In genomic region chr19:46717716-46718143, GRCh38 we compare ENCODE assay signal across 8 cellular contexts.
DNase-seq lines count a peak whose midpoint lies in the region; ATAC-seq and TF ChIP-seq lines count a peak whose summit lies in the region.

No MANE protein-coding gene starts in this region.

- H4K20me1 ChIP-seq in OCI-LY3 (ENCODE audit: insufficient read depth, low read length): peaks cover 5% of the 10 kb centered on the region; the same call in 1 of the 2 replicates

- peak in 1 of 3 experiments; percentile 25 for DNase-seq in effector memory CD8-positive, alpha-beta T cell
- DNase-seq in NCI-H2029 (lab: John Stamatoyannopoulos, UW) (no peak), ACHN (no peak)

- H3K79me2 ChIP-seq in OCI-LY3 (ENCODE audit: low read length): peaks cover 24% of the 10 kb centered on the region

- in situ Hi-C loops in ACHN (cut with HindIII; ENCODE audit: low pct_ligation_motif_present, low pct_unique_long_range_greater_than_20kb, low sequenced_read_pairs): no loop called here

- peak overlapping the region; percentile 94 for H3K4me3 ChIP-seq in OCI-LY3 (ENCODE audit: low read length)
- H3K4me3 ChIP-seq in neutrophil (ENCODE audit: low read depth in 1 of 2, low read length in 1 of 2): peak overlapping the region; percentile 94 to 95

- peak overlapping the region; percentile 74 for H3K27ac ChIP-seq in OCI-LY3 (ENCODE audit: low read length)
- peak overlapping the region; percentile 92 for H3K27ac ChIP-seq in neutrophil

- peak overlapping the region; percentile 97 to 99 for H3K4me3 Mint-ChIP-seq in effector memory CD8-positive, alpha-beta T cell

- H3K4me1 ChIP-seq in ES-I3 (ENCODE audit: insufficient read depth, low read length): peaks cover 5% of the 10 kb centered on the region; the same call in 1 of the 2 replicates
- H3K4me1 ChIP-seq in OCI-LY3 (ENCODE audit: low read length): peaks cover 42% of the 10 kb centered on the region
- H3K4me1 ChIP-seq in neutrophil (ENCODE audit: control insufficient read depth in 1 of 2, insufficient read depth in 1 of 2, low read depth in 1 of 2, low read length in 1 of 2): peaks cover 52 to 60% of the 10 kb centered on the region in 2 experiments

- no peaks in the 10 kb centered on the region for H3K27me3 ChIP-seq in OCI-LY3 (ENCODE audit: low read depth, low read length)
- H3K27me3 ChIP-seq in neutrophil: no peaks in the 10 kb centered on the region

- H3K9ac ChIP-seq in ES-I3 (ENCODE audit: low read depth, low read length) (peak overlapping the region; percentile 52; the same call in 1 of the 2 replicates), OCI-LY3 (ENCODE audit: low read length) (peak overlapping the region; percentile 93)

- H2AFZ ChIP-seq in OCI-LY3 (ENCODE audit: low read depth, low read length): no peak overlapping the region

- H3K36me3 ChIP-seq in ES-I3 (ENCODE audit: insufficient read depth, low read length): peaks cover 4% of the 10 kb centered on the region; the same call in 1 of the 2 replicates
- H3K36me3 ChIP-seq in OCI-LY3 (replicated peaks; ENCODE audit: low read depth, low read length): peaks cover 28% of the 10 kb centered on the region
- H3K36me3 ChIP-seq in neutrophil: peaks cover 41% of the 10 kb centered on the region

- H3K4me1 Mint-ChIP-seq in effector memory CD8-positive, alpha-beta T cell (ENCODE audit: low read depth in 2 of 2): peaks cover 45 to 53% of the 10 kb centered on the region in 2 donors

- H3K27ac Mint-ChIP-seq in effector memory CD8-positive, alpha-beta T cell: peak overlapping the region; percentile 97

- no peaks in the 10 kb centered on the region for H3K9me3 ChIP-seq in ES-I3 (ENCODE audit: control insufficient read depth, insufficient read depth, low read length)
- H3K9me3 ChIP-seq in OCI-LY3 (ENCODE audit: insufficient read depth, low read length): no peaks in the 10 kb centered on the region
- H3K9me3 ChIP-seq in neutrophil: no peaks in the 10 kb centered on the region

- no peak for TF ChIP-seq CTCF in OCI-LY3 (IDR thresholded peaks at IDR 0.05; ENCODE audit: low read depth, low read length)
- no peak for TF ChIP-seq CTCF in neutrophil (IDR thresholded peaks at IDR 0.05)

- peaks cover 58% of the 10 kb centered on the region for H3K36me3 Mint-ChIP-seq in effector memory CD8-positive, alpha-beta T cell (ENCODE audit: insufficient read depth)

- peak overlapping the region; percentile 77 for H3K4me2 ChIP-seq in OCI-LY3 (ENCODE audit: low read length)

- peak; percentile 13 for ATAC-seq in effector memory CD8-positive, alpha-beta T cell (replicated peaks)
- ATAC-seq in GM21367 (IDR thresholded peaks at IDR 0.05; ENCODE audit: unreplicated experiment) (no peak), HG02588 (IDR thresholded peaks at IDR 0.05; ENCODE audit: unreplicated experiment) (no peak)

- H3K9me3 Mint-ChIP-seq in effector memory CD8-positive, alpha-beta T cell: no peaks in the 10 kb centered on the region

- H3K27me3 Mint-ChIP-seq in effector memory CD8-positive, alpha-beta T cell: no peaks in the 10 kb centered on the region
